ENCODE assay signal across 1 cellular context in genomic region chr1:31460027-31460426, GRCh38.
TF ChIP-seq lines count a peak whose summit lies in the region.

No MANE protein-coding gene starts in this region.

TF ChIP-seq in liver, 16 proteins besides CTCF, POLR2A, EP300 and RAD21 (continued from another document):
- TF ChIP-seq REST (IDR thresholded peaks at IDR 0.05) (no peak), RXRA (IDR thresholded peaks at IDR 0.05) (no peak), FOXA1 (IDR thresholded peaks at IDR 0.05) (no peak), JUND (IDR thresholded peaks at IDR 0.05) (no peak), GABPA (IDR thresholded peaks at IDR 0.05 in 1 of 2, conservative IDR thresholded peaks at IDR 0.05 in 1 of 2) (no peak), FOXA2 (IDR thresholded peaks at IDR 0.05) (no peak), EGR1 (IDR thresholded peaks at IDR 0.05; ENCODE audit: low read depth in 2 of 2) (no peak), HNF4A (conservative IDR thresholded peaks at IDR 0.05) (peak in 1 of 2 donors; percentile 34)
- TF ChIP-seq, protein P1, sequence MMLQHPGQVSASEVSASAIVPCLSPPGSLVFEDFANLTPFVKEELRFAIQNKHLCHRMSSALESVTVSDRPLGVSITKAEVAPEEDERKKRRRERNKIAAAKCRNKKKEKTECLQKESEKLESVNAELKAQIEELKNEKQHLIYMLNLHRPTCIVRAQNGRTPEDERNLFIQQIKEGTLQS (IDR thresholded peaks at IDR 0.05): no peak
- TF ChIP-seq, protein P2, sequence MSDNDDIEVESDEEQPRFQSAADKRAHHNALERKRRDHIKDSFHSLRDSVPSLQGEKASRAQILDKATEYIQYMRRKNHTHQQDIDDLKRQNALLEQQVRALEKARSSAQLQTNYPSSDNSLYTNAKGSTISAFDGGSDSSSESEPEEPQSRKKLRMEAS (IDR thresholded peaks at IDR 0.05): no peak
TF ChIP-seq in liver: peak in this region for 2.
